In the genomic region with DNA sequence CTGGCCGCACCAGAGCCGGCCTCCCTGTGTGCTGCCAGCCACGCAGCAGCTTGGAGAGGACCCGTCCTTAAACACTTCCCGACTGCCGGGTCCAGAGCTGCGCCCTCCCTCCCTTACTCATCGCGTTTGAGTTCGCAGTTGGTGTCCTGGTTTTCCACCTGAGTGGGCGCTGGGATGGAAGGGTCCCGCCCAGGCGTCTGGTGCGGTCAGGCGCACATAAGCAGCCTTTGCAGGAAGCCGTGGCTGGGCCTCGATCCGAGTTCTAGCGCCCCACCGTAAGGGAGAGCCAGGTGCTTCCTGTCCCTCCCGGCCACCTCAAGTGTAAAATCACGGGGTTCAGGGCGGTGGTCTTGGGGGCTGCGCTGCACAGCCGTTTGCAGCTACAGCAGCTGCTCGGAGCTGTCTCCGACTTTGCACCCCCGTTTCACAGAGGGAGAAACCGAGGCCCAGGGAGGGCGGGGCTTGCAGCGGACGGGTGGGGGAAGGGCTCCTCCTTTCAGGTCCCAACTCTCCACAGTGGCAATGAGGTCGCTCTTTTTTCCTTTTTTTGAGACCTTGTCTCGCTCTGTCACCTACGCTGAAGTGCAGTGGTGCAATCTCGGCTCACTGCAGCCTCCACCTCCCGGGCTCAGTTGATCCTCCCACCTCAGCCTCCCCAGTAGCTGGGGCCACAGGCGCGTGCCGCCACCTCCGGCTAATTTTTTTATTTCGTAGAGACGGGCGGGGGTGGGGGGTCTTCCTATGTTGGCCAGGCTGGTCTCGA, we compare ENCODE assay signal across 8 cellular contexts. TPM values are rescaled to one million over a fixed set of nuclear protein-coding genes. Genes with fewer than 3 reads are reported as not detected.
DNase-seq lines count a peak whose midpoint lies in the region; ATAC-seq and TF ChIP-seq lines count a peak whose summit lies in the region.

No MANE protein-coding gene starts in this region.

- H3K27me3 ChIP-seq in H9 (ENCODE audit: insufficient read depth, low read length) (peaks cover 4% of the 10 kb centered on the region; the same call in 1 of the 2 replicates), adipocyte (replicated peaks; ENCODE audit: control insufficient read depth, insufficient read depth, low read length) (no peaks in the 10 kb centered on the region), mesenchymal stem cell (ENCODE audit: control insufficient read depth in 1 of 2, insufficient read depth in 1 of 2, low read length in 2 of 2) (peaks cover 0 to 7% of the 10 kb centered on the region in 2 experiments)

- no peak overlapping the region for H2BK120ac ChIP-seq in H9 (ENCODE audit: low read depth, low read length, poor library complexity, severe bottlenecking)
- H2BK120ac ChIP-seq in mesenchymal stem cell (ENCODE audit: low read depth, low read length) = no peak overlapping the region

- TF ChIP-seq CTCF in H9 (conservative IDR thresholded peaks at IDR 0.05) = no peak

- H3K14ac ChIP-seq in H9 (ENCODE audit: insufficient read depth, low read length) = no peak overlapping the region
- no peak overlapping the region for H3K14ac ChIP-seq in mesenchymal stem cell (ENCODE audit: low read length in 2 of 2)

- H2BK12ac ChIP-seq in H9 (ENCODE audit: insufficient read length, low read depth, low read length) = no peak overlapping the region
- H2BK12ac ChIP-seq in mesenchymal stem cell (ENCODE audit: low read length in 2 of 2) = no peak overlapping the region

- H3K4ac ChIP-seq in H9 (ENCODE audit: low read depth, low read length) (no peak overlapping the region), mesenchymal stem cell (ENCODE audit: low read depth in 1 of 2, low read length in 2 of 2) (no peak overlapping the region)

- peaks cover 56% of the 10 kb centered on the region for H3K27me3 Mint-ChIP-seq in H9 (ENCODE audit: low read depth)

- H3K79me2 ChIP-seq in H9 (ENCODE audit: insufficient read depth, low read length) = peaks cover 4% of the 10 kb centered on the region; the same call in 1 of the 2 replicates

- no peak overlapping the region for H3K23ac ChIP-seq in H9 (ENCODE audit: insufficient read length, low read depth, low read length)
- H3K23ac ChIP-seq in mesenchymal stem cell (ENCODE audit: low read length in 2 of 2) = no peak overlapping the region

- no peak for ATAC-seq in GM18868 (IDR thresholded peaks at IDR 0.05; ENCODE audit: unreplicated experiment)

- H3K4me3 ChIP-seq in adipocyte (ENCODE audit: low read length) (peak overlapping the region; percentile 78), mesenchymal stem cell (ENCODE audit: insufficient read depth in 1 of 2, low read depth in 1 of 2, low read length in 2 of 2) (peak overlapping the region in 1 of 2 experiments; percentile 74)

- H4K8ac ChIP-seq in H9 (replicated peaks; ENCODE audit: insufficient read length, low read depth, low read length) (no peak overlapping the region), mesenchymal stem cell (ENCODE audit: low read length) (no peak overlapping the region)

- H3K4me1 ChIP-seq in H9 (ENCODE audit: insufficient read depth, low read length) = no peaks in the 10 kb centered on the region
- H3K4me1 ChIP-seq in adipocyte (ENCODE audit: control insufficient read depth, insufficient read depth, low read length) = no peaks in the 10 kb centered on the region
- peaks cover 32% of the 10 kb centered on the region for H3K4me1 ChIP-seq in mesenchymal stem cell (ENCODE audit: control insufficient read depth, insufficient read depth, low read depth, low read length)

- no peak overlapping the region for H2BK15ac ChIP-seq in H9 (ENCODE audit: low read depth, low read length)
- H2BK15ac ChIP-seq in mesenchymal stem cell (ENCODE audit: low read depth, poor library complexity, severe bottlenecking) = no peak overlapping the region

- H3K27ac ChIP-seq in H9 (ENCODE audit: insufficient read length, low read depth, low read length) (no peak overlapping the region), mesenchymal stem cell (ENCODE audit: low read length, poor library complexity, severe bottlenecking) (no peak overlapping the region)

- no CpG with 5 or more reads among the region's 45 CpGs for WGBS in H9 (ENCODE audit: extremely low coverage, insufficient read length, low lambda C conversion rate)
- WGBS in mesenchymal stem cell = 80% methylated on average over 45 of the region's 45 CpGs

- H3K36me3 Mint-ChIP-seq in H9 (ENCODE audit: insufficient read depth in 1 of 3, low read depth in 3 of 3) = peaks cover 3 to 8% (median 3%) of the 10 kb centered on the region in 3 experiments; a peak in 6 of 7 replicates

- H3K18ac ChIP-seq in H9 (ENCODE audit: insufficient read length, low read depth, low read length) (no peak overlapping the region), mesenchymal stem cell (ENCODE audit: low read depth in 1 of 2, low read length in 2 of 2) (peak overlapping the region in 1 of 2 experiments; percentile 56)

- in situ Hi-C loops in ACHN (cut with HindIII; ENCODE audit: low pct_ligation_motif_present, low pct_unique_long_range_greater_than_20kb, low sequenced_read_pairs) = no loop called here

- peaks cover 4% of the 10 kb centered on the region for H3K23me2 ChIP-seq in H9 (ENCODE audit: insufficient read length, low read depth, low read length, poor library complexity, severe bottlenecking)

- DNase-seq in ACHN (peak; percentile 93), H9 (no peak), adipocyte (ENCODE audit: low read depth) (no peak), mesenchymal stem cell (no peak), iPS-NIHi7 (ENCODE audit: extremely low spot score) (no peak), LoVo (ENCODE audit: low spot score) (no peak), activated gamma-delta T cell (lab: John Stamatoyannopoulos, UW) (no peak)

- H3K4me2 ChIP-seq in H9 (ENCODE audit: insufficient read depth, insufficient read length, low read length) = no peak overlapping the region
- peak overlapping the region; percentile 95 for H3K4me2 ChIP-seq in mesenchymal stem cell (ENCODE audit: low read length, poor library complexity, severe bottlenecking)

- peaks cover 5% of the 10 kb centered on the region for H3K79me1 ChIP-seq in H9 (ENCODE audit: insufficient read depth, low read depth, low read length, poor library complexity, severe bottlenecking)
- peaks cover 20% of the 10 kb centered on the region for H3K79me1 ChIP-seq in mesenchymal stem cell (replicated peaks; ENCODE audit: low read length, poor library complexity, severe bottlenecking)

- H2BK20ac ChIP-seq in H9 (ENCODE audit: low read depth, low read length, poor library complexity, severe bottlenecking) = no peak overlapping the region

- H4K5ac ChIP-seq in H9 (ENCODE audit: insufficient read length, low read depth, low read length) = no peak overlapping the region

- no peaks in the 10 kb centered on the region for H4K20me1 ChIP-seq in H9 (ENCODE audit: control insufficient read depth, insufficient read depth, insufficient read length)

- peaks cover 0 to 6% of the 10 kb centered on the region in 2 experiments; a peak in 2 of 4 replicates for H3K4me1 Mint-ChIP-seq in H9

- H3K9ac ChIP-seq in H9 (ENCODE audit: extremely low read depth, insufficient read length, low read length) (no peak overlapping the region), adipocyte (ENCODE audit: low read length) (peak overlapping the region; percentile 75), mesenchymal stem cell (ENCODE audit: low read length) (peak overlapping the region; percentile 68)

- no peaks in the 10 kb centered on the region for H3K9me3 Mint-ChIP-seq in H9

- H3K36me3 ChIP-seq in adipocyte (ENCODE audit: control insufficient read depth, insufficient read depth, low read length, severe bottlenecking) (no peaks in the 10 kb centered on the region), mesenchymal stem cell (ENCODE audit: control insufficient read depth in 1 of 2, insufficient read depth in 2 of 2, low read depth in 1 of 2, low read length in 2 of 2) (peaks cover 0 to 15% of the 10 kb centered on the region in 2 experiments)

- H3K4me3 Mint-ChIP-seq in H9 = peak overlapping the region; percentile 60 to 81

- H2AK5ac ChIP-seq in H9 (ENCODE audit: insufficient read length, low read length) (no peak overlapping the region), mesenchymal stem cell (ENCODE audit: low read length, severe bottlenecking) (no peak overlapping the region)

- no peak overlapping the region for H3K56ac ChIP-seq in H9 (ENCODE audit: insufficient read length, low read depth, low read length)

- no peaks in the 10 kb centered on the region for H3K9me3 ChIP-seq in H9 (ENCODE audit: control insufficient read depth, low read depth, low read length)
- H3K9me3 ChIP-seq in adipocyte (ENCODE audit: control insufficient read depth, low read length) = no peaks in the 10 kb centered on the region
- no peaks in the 10 kb centered on the region for H3K9me3 ChIP-seq in mesenchymal stem cell (ENCODE audit: control insufficient read depth, low read length)

- no peak overlapping the region for H2BK5ac ChIP-seq in H9 (ENCODE audit: insufficient read length, low read length)
- no peak overlapping the region for H2BK5ac ChIP-seq in mesenchymal stem cell (ENCODE audit: low read depth, low read length, poor library complexity, severe bottlenecking)

- H2AFZ ChIP-seq in H9 (ENCODE audit: low read length) (no peak overlapping the region), mesenchymal stem cell (ENCODE audit: low read depth, low read length) (no peak overlapping the region)

- no peak overlapping the region for H3K27ac Mint-ChIP-seq in H9

- no peak overlapping the region for H4K91ac ChIP-seq in H9 (ENCODE audit: insufficient read length, low read depth, low read length)
- no peak overlapping the region for H4K91ac ChIP-seq in mesenchymal stem cell (ENCODE audit: low read length)

- H3T11ph ChIP-seq in H9 (ENCODE audit: low read length) = no peak overlapping the region

RNA-seq across cellular contexts. Expression of a gene that starts 51.3 kb away (rescaled TPM):
- not detected in 2 replicates for total RNA-seq in H9 (2021)
- polyA plus RNA-seq in mesenchymal stem cell (2013, experiment 1 of 2) = not detected
- not detected for polyA plus RNA-seq in mesenchymal stem cell (2013, experiment 2 of 2)

RNA-seq across cellular contexts. Expression of a gene that starts 59.5 kb away (rescaled TPM):
- 1.8 and 2.2 TPM in 2 replicates for total RNA-seq in H9 (2021)
- not detected for polyA plus RNA-seq in mesenchymal stem cell (2013, experiment 1 of 2)
- polyA plus RNA-seq in mesenchymal stem cell (2013, experiment 2 of 2) = not detected
